11 cellular contexts compared by ENCODE assay signal in genomic region chr6:38131527-38131965, GRCh38.
DNase-seq lines count a peak whose midpoint lies in the region; TF ChIP-seq lines count a peak whose summit lies in the region.
"Had no signal": no experiment of that assay in that cellular context is flagged by ENCODE, and none has a peak within 500 bp of the region (broad histone marks: within the 10 kb centered on the region; RNA-seq: fewer than 3 reads in every experiment).

No MANE protein-coding gene starts in this region.

- H3K9me3 ChIP-seq in effector memory CD4-positive, alpha-beta T cell (ENCODE audit: control insufficient read depth, low read length) = no peaks in the 10 kb centered on the region
- H3K9me3 ChIP-seq: A549 had no signal

- no peak for TF ChIP-seq CTCF in epithelial cell of proximal tubule (conservative IDR thresholded peaks at IDR 0.05; ENCODE audit: low read depth, low read length)
- TF ChIP-seq CTCF in GM13976 (IDR thresholded peaks at IDR 0.05; ENCODE audit: borderline replicate concordance, control extremely low read depth, extremely low read depth, insufficient read depth, missing control alignments) = no peak

- no peak overlapping the region for H3K27ac ChIP-seq in effector memory CD4-positive, alpha-beta T cell (ENCODE audit: insufficient read depth, low read length, poor library complexity, severe bottlenecking)
- H3K27ac ChIP-seq: A549, SJSA1 had no signal

- H3K27me3 ChIP-seq in effector memory CD4-positive, alpha-beta T cell (replicated peaks; ENCODE audit: control insufficient read depth, insufficient read depth, low read length, poor library complexity, severe bottlenecking) = no peaks in the 10 kb centered on the region
- H3K27me3 ChIP-seq: SJSA1 had no signal

- peaks cover 4% of the 10 kb centered on the region for H3K36me3 ChIP-seq in effector memory CD4-positive, alpha-beta T cell (ENCODE audit: control insufficient read depth, insufficient read depth, low read length)

- peak; percentile 36 for DNase-seq in activated CD4-positive, alpha-beta T cell treated with anti-CD3 and anti-CD28 coated beads for 48 hours
- DNase-seq in activated CD4-positive, alpha-beta T cell treated with anti-CD3 and anti-CD28 coated beads for 1 hour = no peak
- DNase-seq in NCI-H226 (peak; percentile 77), epithelial cell of proximal tubule (ENCODE audit: low read depth) (peak; percentile 60), skeletal muscle cell (ENCODE audit: low read depth) (peak; percentile 94), GM13976 (ENCODE audit: low spot score) (no peak), occipital lobe (lab: John Stamatoyannopoulos, UW) (no peak)
- no peak for DNase-seq in effector memory CD4-positive, alpha-beta T cell
- DNase-seq: NCI-H1105 had no signal

- in situ Hi-C loops in GM13976 (cut with MboI; ENCODE audit: low sequenced_read_pairs, unreplicated experiment) = no loop called here

- no peaks in the 10 kb centered on the region for H3K4me1 ChIP-seq in effector memory CD4-positive, alpha-beta T cell (ENCODE audit: control insufficient read depth, insufficient read depth, low read length, poor library complexity, severe bottlenecking)
- H3K4me1 ChIP-seq: A549, SJSA1 had no signal

- no peak overlapping the region for H3K4me3 ChIP-seq in epithelial cell of proximal tubule (ENCODE audit: low read depth, low read length)
- no peak overlapping the region for H3K4me3 ChIP-seq in skeletal muscle cell (ENCODE audit: low read depth, low read length)
- H3K4me3 ChIP-seq in effector memory CD4-positive, alpha-beta T cell (ENCODE audit: insufficient read depth, low read depth, low read length, poor library complexity, severe bottlenecking) = no peak overlapping the region
- H3K4me3 ChIP-seq: A549, SJSA1 had no signal

Comparison
In these comparisons a context has a peak if more than half of its experiments do, and no peak if none do; other contexts are left out.
1. DNase-seq: peak in activated CD4-positive, alpha-beta T cell treated with anti-CD3 and anti-CD28 coated beads for 48 hours (single experiment), NCI-H226 (single experiment), epithelial cell of proximal tubule (single experiment) and skeletal muscle cell (single experiment); none in activated CD4-positive, alpha-beta T cell treated with anti-CD3 and anti-CD28 coated beads for 1 hour (single experiment), GM13976 (single experiment), occipital lobe (single experiment) and effector memory CD4-positive, alpha-beta T cell (0 of 3).